1 cellular context compared by ENCODE assay signal in the genomic region with DNA sequence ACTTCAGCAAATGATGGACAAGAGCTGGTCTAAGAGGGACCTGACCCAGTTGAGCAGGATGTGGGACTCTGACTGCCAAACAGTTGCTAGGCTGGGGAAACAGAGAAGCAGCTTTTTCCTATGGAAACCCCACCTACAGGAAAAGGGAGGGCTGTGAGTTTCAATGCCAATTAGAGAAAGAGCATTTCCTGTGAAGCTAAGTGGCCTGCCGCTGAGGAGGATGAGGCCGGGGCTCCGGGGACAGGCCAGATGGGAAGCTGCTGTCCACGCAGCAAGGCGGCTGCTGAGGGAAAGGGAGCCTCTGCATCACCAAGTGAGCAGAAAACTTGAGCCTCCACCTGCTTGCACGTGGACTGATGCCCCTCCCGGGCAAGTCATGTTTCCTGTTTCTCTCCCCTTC.
TF ChIP-seq lines count a peak whose summit lies in the region.

A gene (minus strand): TSS at position 90 of the 400 bp plus-strand sequence. CDS start 351 bp downstream, outside the sequence.

TF ChIP-seq in IMR-90, 13 proteins besides CTCF, POLR2A, EP300 and RAD21 (continued from another document):
- TF ChIP-seq MXI1 (IDR thresholded peaks at IDR 0.05; ENCODE audit: borderline replicate concordance, low read depth, low read length): no peak
